8 cellular contexts compared by ENCODE assay signal in the genomic region with DNA sequence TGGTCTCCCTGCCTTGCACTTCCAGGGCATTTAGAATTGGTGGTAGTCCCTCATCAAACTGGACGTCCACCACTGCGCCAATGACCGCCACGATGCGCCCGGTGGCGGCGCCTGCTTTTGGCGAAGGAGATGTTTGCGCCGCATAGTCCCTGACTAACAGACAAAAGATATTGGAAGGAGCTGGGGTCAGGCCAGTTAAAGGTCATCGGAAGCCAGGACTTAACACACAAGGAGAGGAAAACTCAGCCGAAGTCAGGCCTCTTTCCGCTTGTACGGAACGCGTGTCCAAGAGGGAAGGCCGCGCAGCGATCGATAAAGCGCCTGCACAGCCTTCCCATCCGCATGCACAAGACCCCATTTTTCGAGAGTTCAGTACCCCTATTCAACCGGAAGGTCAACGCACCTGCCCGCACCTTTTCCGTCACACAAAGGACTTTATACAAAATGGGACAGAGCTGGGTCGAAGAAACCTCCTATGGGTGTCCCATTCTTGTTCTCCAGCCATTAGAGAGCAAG. TPM values are rescaled to one million over a fixed set of nuclear protein-coding genes. Genes with fewer than 3 reads are reported as not detected.
DNase-seq lines count a peak whose midpoint lies in the region; ATAC-seq and TF ChIP-seq lines count a peak whose summit lies in the region.

No MANE protein-coding gene starts in this region.

- peak overlapping the region; percentile 65 for H3K27ac ChIP-seq in RWPE2 (ENCODE audit: poor library complexity, severe bottlenecking)

- no peaks in the 10 kb centered on the region for H3K9me3 Mint-ChIP-seq in naive thymus-derived CD8-positive, alpha-beta T cell

- H3K36me3 Mint-ChIP-seq in naive thymus-derived CD8-positive, alpha-beta T cell: peaks cover 0 to 47% (median 10%) of the 10 kb centered on the region in 3 donors

- POLR2A ChIA-PET in naive thymus-derived CD8-positive, alpha-beta T cell (lab: Charles Lee): interaction anchor here (0.5 to 4.2 kb wide), 11 partner anchors 10 to 716 kb away, joined by 3 to 74 read pairs (median 5); a partner anchor contains a TSS

- TF ChIP-seq CTCF in RWPE2 (IDR thresholded peaks at IDR 0.05; ENCODE audit: poor library complexity, severe bottlenecking) (no peak), epithelial cell of proximal tubule (conservative IDR thresholded peaks at IDR 0.05; ENCODE audit: low read depth, low read length) (no peak)

- H3K4me3 ChIP-seq in RWPE2 (ENCODE audit: severe bottlenecking) (peak overlapping the region; percentile 71), epithelial cell of proximal tubule (ENCODE audit: low read depth, low read length) (peak overlapping the region; percentile 86)

- peaks cover 48% of the 10 kb centered on the region for H3K36me3 ChIP-seq in RWPE2 (ENCODE audit: low read depth)

- H3K27ac Mint-ChIP-seq in naive thymus-derived CD8-positive, alpha-beta T cell: peak overlapping the region; percentile 90 to 100 (median 98)

- peaks cover 8% of the 10 kb centered on the region for H3K4me1 ChIP-seq in RWPE2 (ENCODE audit: insufficient read depth, poor library complexity, severe bottlenecking)

- H3K27me3 Mint-ChIP-seq in naive thymus-derived CD8-positive, alpha-beta T cell: no peaks in the 10 kb centered on the region

- H3K9me3 ChIP-seq in RWPE2 (ENCODE audit: severe bottlenecking): no peaks in the 10 kb centered on the region

- H3K4me1 Mint-ChIP-seq in naive thymus-derived CD8-positive, alpha-beta T cell: peaks cover 13 to 42% (median 40%) of the 10 kb centered on the region in 4 donors

- no peak for DNase-seq in RWPE2 (ENCODE audit: low spot score)
- no peak for DNase-seq in epithelial cell of proximal tubule (ENCODE audit: low read depth)
- no peak for DNase-seq in naive thymus-derived CD8-positive, alpha-beta T cell

- H3K4me3 Mint-ChIP-seq in naive thymus-derived CD8-positive, alpha-beta T cell: peak overlapping the region; percentile 79 to 98 (median 95)

- no peaks in the 10 kb centered on the region for H3K27me3 ChIP-seq in RWPE2 (ENCODE audit: insufficient read depth, poor library complexity, severe bottlenecking)

- ATAC-seq in GM19035 (IDR thresholded peaks at IDR 0.05; ENCODE audit: unreplicated experiment): peak; percentile 0
- no peak for ATAC-seq in RWPE2 (ENCODE audit: low read depth)
- peak in 1 of 2 donors; percentile 1 for ATAC-seq in naive thymus-derived CD8-positive, alpha-beta T cell
- ATAC-seq in GM19452 (IDR thresholded peaks at IDR 0.05; ENCODE audit: unreplicated experiment): no peak
- ATAC-seq in GM21423 (IDR thresholded peaks at IDR 0.05; ENCODE audit: unreplicated experiment): no peak
- ATAC-seq in HG03565 (IDR thresholded peaks at IDR 0.05; ENCODE audit: unreplicated experiment): no peak
- no peak for ATAC-seq in HG03108 (IDR thresholded peaks at IDR 0.05; ENCODE audit: unreplicated experiment)

RNA-seq across cellular contexts. Expression of a gene that starts 0.5 kb away (rescaled TPM):
- total RNA-seq in epithelial cell of proximal tubule: 569 and 705 TPM in 2 replicates
- total RNA-seq in naive thymus-derived CD8-positive, alpha-beta T cell: 100 to 1,000 TPM; 269 to 285 TPM
- 100 to 1,000 TPM; 724 to 879 (median 771) TPM for polyA plus RNA-seq in naive thymus-derived CD8-positive, alpha-beta T cell

RNA-seq across cellular contexts. Expression of a gene that starts 15.1 kb away (rescaled TPM):
- total RNA-seq in epithelial cell of proximal tubule: 41.5 and 43.1 TPM in 2 replicates
- total RNA-seq in naive thymus-derived CD8-positive, alpha-beta T cell: 100 to 1,000 TPM; 198 to 202 TPM
- 10 to 100 TPM; 14.3 to 29.5 (median 24.1) TPM for polyA plus RNA-seq in naive thymus-derived CD8-positive, alpha-beta T cell

RNA-seq across cellular contexts. Expression of a gene that starts 42.8 kb away (rescaled TPM):
- total RNA-seq in epithelial cell of proximal tubule: 110 and 203 TPM in 2 replicates
- total RNA-seq in naive thymus-derived CD8-positive, alpha-beta T cell: 100 to 1,000 TPM; 179 to 197 TPM
- 100 to 1,000 TPM; 229 to 236 (median 234) TPM for polyA plus RNA-seq in naive thymus-derived CD8-positive, alpha-beta T cell
